2 cellular contexts compared by ENCODE assay signal in genomic region chr10:86653987-86654386, GRCh38.
A peak's percentile ranks its signal among the peaks of the same experiment; 100 is the strongest.
TF ChIP-seq lines count a peak whose summit lies in the region.

No MANE protein-coding gene starts in this region.

TF ChIP-seq in GM12878, 131 proteins besides CTCF, POLR2A, EP300 and RAD21:
- TF ChIP-seq CBFB (IDR thresholded peaks at IDR 0.05; ENCODE audit: low read depth) = no peak
- TF ChIP-seq NRF1 (conservative IDR thresholded peaks at IDR 0.05; ENCODE audit: low read depth, low read length) = no peak
- no peak for TF ChIP-seq BRCA1 (IDR thresholded peaks at IDR 0.05; ENCODE audit: low read depth, low read length)
- TF ChIP-seq HDGF (IDR thresholded peaks at IDR 0.05) = 0 out of 2 replicates have a peak, but pooled peaks have one; percentile 17
- no peak for TF ChIP-seq RAD51 (IDR thresholded peaks at IDR 0.05)
- TF ChIP-seq NBN (IDR thresholded peaks at IDR 0.05) = peak; percentile 39; the same call in 1 of the 2 replicates
- no peak for TF ChIP-seq TCF3 (IDR thresholded peaks at IDR 0.05; ENCODE audit: borderline replicate concordance, insufficient read depth, low read depth, low read length)

TF ChIP-seq in H1, 55 proteins besides CTCF, POLR2A, EP300 and RAD21:
- TF ChIP-seq JUND (IDR thresholded peaks at IDR 0.05; ENCODE audit: low read length) = no peak
- TF ChIP-seq CHD1 (IDR thresholded peaks at IDR 0.05; ENCODE audit: low read depth, low read length) = no peak
- TF ChIP-seq HDAC6 (IDR thresholded peaks at IDR 0.05; ENCODE audit: low read depth, low read length) = no peak
- no peak for TF ChIP-seq RFX5 (IDR thresholded peaks at IDR 0.05; ENCODE audit: borderline replicate concordance, low read depth, low read length)
- TF ChIP-seq SRF (IDR thresholded peaks at IDR 0.05; ENCODE audit: low read depth, low read length) = no peak
- no peak for TF ChIP-seq KDM4A (IDR thresholded peaks at IDR 0.05; ENCODE audit: low read depth, low read length, severe bottlenecking)
- TF ChIP-seq ZNF274 (IDR thresholded peaks at IDR 0.05; ENCODE audit: borderline replicate concordance, extremely low read depth, low read length) = no peak
- no peak for TF ChIP-seq SAP30 (IDR thresholded peaks at IDR 0.05; ENCODE audit: insufficient read depth, insufficient replicate concordance, low read length)
- TF ChIP-seq RXRA (IDR thresholded peaks at IDR 0.05; ENCODE audit: insufficient read depth, low read depth, low read length) = no peak
- TF ChIP-seq JUN (IDR thresholded peaks at IDR 0.05; ENCODE audit: low read depth, low read length) = no peak
- TF ChIP-seq BRCA1 (IDR thresholded peaks at IDR 0.05; ENCODE audit: low read depth, low read length) = no peak
